In genomic region chr2:25920326-25920725, GRCh38 we compare ENCODE assay signal across 21 cellular contexts. TPM values are rescaled to one million over a fixed set of nuclear protein-coding genes. Genes with fewer than 3 reads are reported as not detected.
DNase-seq lines count a peak whose midpoint lies in the region; ATAC-seq and TF ChIP-seq lines count a peak whose summit lies in the region.
"Had no signal": no experiment of that assay in that cellular context is flagged by ENCODE, and none has a peak within 500 bp of the region (broad histone marks: within the 10 kb centered on the region; RNA-seq: fewer than 3 reads in every experiment).

No MANE protein-coding gene starts in this region.

- no peaks in the 10 kb centered on the region for H3K36me3 ChIP-seq in GM23338 (ENCODE audit: insufficient read depth)
- H3K36me3 ChIP-seq: gastroesophageal sphincter, neural progenitor cell, right atrium auricular region had no signal

- H3K4me3 ChIP-seq in GM23338 (no peak overlapping the region), foreskin fibroblast (ENCODE audit: low read depth in 1 of 2, low read length in 2 of 2) (no peak overlapping the region)
- H3K4me3 ChIP-seq: gastroesophageal sphincter, neural progenitor cell, right atrium auricular region had no signal

- CTCF ChIA-PET in HEK293T (lab: Yijun Ruan, JAX), result no interaction called here

- no peaks in the 10 kb centered on the region for H3K9me3 Mint-ChIP-seq in GM23338
- H3K9me3 Mint-ChIP-seq: activated T-helper 2 cell treated with anti-CD3 and anti-CD28 coated beads, Interferon-gamma antibody, Interleukin-2, Interleukin-4, amounts not matched to agents 10 μg/mL and 5 μg/mL and 100 μg/mL, durations not matched to agents 14 hours and 24 hours and 36 hours; mesothelial cell of epicardium; neural progenitor cell; stimulated activated naive CD8-positive, alpha-beta T cell treated with anti-CD3 and anti-CD28 coated beads, Interleukin-15, amount 100 ng/mL, for 72 hours; type B pancreatic cell had no signal

- no peaks in the 10 kb centered on the region for H3K4me1 ChIP-seq in GM23338 (ENCODE audit: insufficient read depth)
- H3K4me1 ChIP-seq: gastroesophageal sphincter, neural progenitor cell, right atrium auricular region had no signal

- H3K9me2 ChIP-seq in GM23338 (ENCODE audit: insufficient read depth), result no peaks in the 10 kb centered on the region

- no peak overlapping the region for H3K4me3 Mint-ChIP-seq in GM23338
- H3K4me3 Mint-ChIP-seq: mesothelial cell of epicardium; neural progenitor cell; stimulated activated naive CD8-positive, alpha-beta T cell treated with anti-CD3 and anti-CD28 coated beads, Interleukin-15, amount 100 ng/mL, for 72 hours; type B pancreatic cell had no signal

- H2AFZ ChIP-seq in GM23338, result peak overlapping the region; percentile 18; the same call in 1 of the 2 replicates
- H2AFZ ChIP-seq: neural progenitor cell had no signal

- H3K27ac ChIP-seq in GM23338 (ENCODE audit: low read depth), result no peak overlapping the region
- H3K27ac ChIP-seq: gastroesophageal sphincter, neural progenitor cell, right atrium auricular region had no signal

- H3K27me3 Mint-ChIP-seq in GM23338 (ENCODE audit: insufficient read depth, low read depth, poor library complexity), result peaks cover 5% of the 10 kb centered on the region

- peaks cover 2% of the 10 kb centered on the region; the same call in 2 of the 3 replicates for H3K4me1 Mint-ChIP-seq in GM23338
- H3K4me1 Mint-ChIP-seq: mesothelial cell of epicardium had no signal

- TF ChIP-seq CTCF in GM23338 (conservative IDR thresholded peaks at IDR 0.05; ENCODE audit: low read depth in 2 of 2) (no peak), foreskin fibroblast (IDR thresholded peaks at IDR 0.05; ENCODE audit: low read depth, low read length) (no peak)

- no peaks in the 10 kb centered on the region for H3K79me2 ChIP-seq in GM23338 (replicated peaks; ENCODE audit: insufficient read depth)

- H4K20me1 ChIP-seq in GM23338 (replicated peaks; ENCODE audit: insufficient read depth), result no peaks in the 10 kb centered on the region

- no peak overlapping the region for H3K4me2 ChIP-seq in GM23338
- H3K4me2 ChIP-seq: neural progenitor cell had no signal

- H3K27ac Mint-ChIP-seq in GM23338, result no peak overlapping the region
- H3K27ac Mint-ChIP-seq: activated T-helper 2 cell treated with anti-CD3 and anti-CD28 coated beads, Interferon-gamma antibody, Interleukin-2, Interleukin-4, amounts not matched to agents 10 μg/mL and 5 μg/mL and 100 μg/mL, durations not matched to agents 14 hours and 24 hours and 36 hours; mesothelial cell of epicardium; neural progenitor cell; stimulated activated naive CD8-positive, alpha-beta T cell treated with anti-CD3 and anti-CD28 coated beads, Interleukin-15, amount 100 ng/mL, for 72 hours; type B pancreatic cell had no signal

- POLR2A ChIA-PET in HEK293T (lab: Yijun Ruan, JAX), result no interaction called here

- ATAC-seq in GM23338, result no peak
- ATAC-seq in HG03571 (IDR thresholded peaks at IDR 0.05; ENCODE audit: unreplicated experiment), result no peak
- no peak for ATAC-seq in GM19455 (IDR thresholded peaks at IDR 0.05; ENCODE audit: unreplicated experiment)
- ATAC-seq: gastroesophageal sphincter; stimulated activated naive CD8-positive, alpha-beta T cell treated with anti-CD3 and anti-CD28 coated beads, Interleukin-15, amount 100 ng/mL, for 72 hours had no signal

- H3K36me3 Mint-ChIP-seq in GM23338 (ENCODE audit: low read depth), result no peaks in the 10 kb centered on the region
- H3K36me3 Mint-ChIP-seq: mesothelial cell of epicardium, neural progenitor cell, type B pancreatic cell had no signal

- H3F3A ChIP-seq in GM23338 (replicated peaks; ENCODE audit: low read depth), result no peaks in the 10 kb centered on the region

- no peaks in the 10 kb centered on the region for H3K27me3 ChIP-seq in GM23338 (ENCODE audit: insufficient read depth)
- H3K27me3 ChIP-seq: neural progenitor cell, right atrium auricular region had no signal

- peak; percentile 86 for DNase-seq in AG08395 (ENCODE audit: low spot score)
- no peak for DNase-seq in GM23338 (ENCODE audit: low spot score)
- DNase-seq in amniotic epithelial cell (ENCODE audit: low read depth), result peak; percentile 54
- DNase-seq in foreskin fibroblast, result peak; percentile 64 to 78
- DNase-seq in stimulated activated CD8-positive, alpha-beta memory T cell treated with anti-CD3 and anti-CD28 coated beads, Interleukin-4, amount 100 ng/mL, for 48 hours, result no peak
- DNase-seq in HEK293T (ENCODE audit: extremely low spot score), result no peak
- DNase-seq: amygdala; cerebellar nuclear complex; Karpas-422; NCI-H1105 treated with DMSO at 0.1 percent for 48 hours; SIG-M5; stimulated activated naive CD8-positive, alpha-beta T cell treated with anti-CD3 and anti-CD28 coated beads, Interleukin-15, amount 100 ng/mL, for 72 hours; T-helper 2 cell had no signal

TF ChIP-seq in GM23338, 12 proteins besides CTCF, POLR2A, EP300 and RAD21 (continues in another document):
- TF ChIP-seq POLR2AphosphoS5 (IDR thresholded peaks at IDR 0.05; ENCODE audit: low read depth) (no peak), EZH2phosphoT487 (IDR thresholded peaks at IDR 0.05; ENCODE audit: unreplicated experiment) (no peak), NANOG (IDR thresholded peaks at IDR 0.05; ENCODE audit: borderline replicate concordance) (no peak), STAT1 (IDR thresholded peaks at IDR 0.05; ENCODE audit: unreplicated experiment) (no peak), CREB1 (CRISPR knock-in tag; IDR thresholded peaks at IDR 0.05; ENCODE audit: low read depth) (no peak), ZNF114 (CRISPR knock-in tag; IDR thresholded peaks at IDR 0.05) (no peak), JUNB (IDR thresholded peaks at IDR 0.05; ENCODE audit: unreplicated experiment) (no peak)
- TF ChIP-seq, protein P1, sequence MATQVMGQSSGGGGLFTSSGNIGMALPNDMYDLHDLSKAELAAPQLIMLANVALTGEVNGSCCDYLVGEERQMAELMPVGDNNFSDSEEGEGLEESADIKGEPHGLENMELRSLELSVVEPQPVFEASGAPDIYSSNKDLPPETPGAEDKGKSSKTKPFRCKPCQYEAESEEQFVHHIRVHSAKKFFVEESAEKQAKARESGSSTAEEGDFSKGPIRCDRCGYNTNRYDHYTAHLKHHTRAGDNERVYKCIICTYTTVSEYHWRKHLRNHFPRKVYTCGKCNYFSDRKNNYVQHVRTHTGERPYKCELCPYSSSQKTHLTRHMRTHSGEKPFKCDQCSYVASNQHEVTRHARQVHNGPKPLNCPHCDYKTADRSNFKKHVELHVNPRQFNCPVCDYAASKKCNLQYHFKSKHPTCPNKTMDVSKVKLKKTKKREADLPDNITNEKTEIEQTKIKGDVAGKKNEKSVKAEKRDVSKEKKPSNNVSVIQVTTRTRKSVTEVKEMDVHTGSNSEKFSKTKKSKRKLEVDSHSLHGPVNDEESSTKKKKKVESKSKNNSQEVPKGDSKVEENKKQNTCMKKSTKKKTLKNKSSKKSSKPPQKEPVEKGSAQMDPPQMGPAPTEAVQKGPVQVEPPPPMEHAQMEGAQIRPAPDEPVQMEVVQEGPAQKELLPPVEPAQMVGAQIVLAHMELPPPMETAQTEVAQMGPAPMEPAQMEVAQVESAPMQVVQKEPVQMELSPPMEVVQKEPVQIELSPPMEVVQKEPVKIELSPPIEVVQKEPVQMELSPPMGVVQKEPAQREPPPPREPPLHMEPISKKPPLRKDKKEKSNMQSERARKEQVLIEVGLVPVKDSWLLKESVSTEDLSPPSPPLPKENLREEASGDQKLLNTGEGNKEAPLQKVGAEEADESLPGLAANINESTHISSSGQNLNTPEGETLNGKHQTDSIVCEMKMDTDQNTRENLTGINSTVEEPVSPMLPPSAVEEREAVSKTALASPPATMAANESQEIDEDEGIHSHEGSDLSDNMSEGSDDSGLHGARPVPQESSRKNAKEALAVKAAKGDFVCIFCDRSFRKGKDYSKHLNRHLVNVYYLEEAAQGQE (IDR thresholded peaks at IDR 0.05; ENCODE audit: unreplicated experiment), result no peak

TF ChIP-seq in HEK293T, 16 proteins besides CTCF, POLR2A, EP300 and RAD21:
- TF ChIP-seq BHLHE40 (IDR thresholded peaks at IDR 0.05; ENCODE audit: borderline replicate concordance) (no peak), FOXM1 (IDR thresholded peaks at IDR 0.05; ENCODE audit: borderline replicate concordance) (no peak), ARNT (IDR thresholded peaks at IDR 0.05) (no peak), NFRKB (IDR thresholded peaks at IDR 0.05) (no peak), SP1 (IDR thresholded peaks at IDR 0.05) (no peak), FOXK2 (IDR thresholded peaks at IDR 0.05) (no peak), TARDBP (IDR thresholded peaks at IDR 0.05) (no peak), ZNF384 (IDR thresholded peaks at IDR 0.05) (no peak), CTBP1 (IDR thresholded peaks at IDR 0.05; ENCODE audit: borderline replicate concordance) (no peak), LEF1 (IDR thresholded peaks at IDR 0.05; ENCODE audit: borderline replicate concordance) (no peak), SUZ12 (IDR thresholded peaks at IDR 0.05) (no peak), HDGF (IDR thresholded peaks at IDR 0.05; ENCODE audit: borderline replicate concordance) (no peak), ELF4 (IDR thresholded peaks at IDR 0.05) (no peak), FOXA1 (IDR thresholded peaks at IDR 0.05) (no peak), L3MBTL2 (conservative IDR thresholded peaks at IDR 0.05) (no peak)
- TF ChIP-seq, protein P2, sequence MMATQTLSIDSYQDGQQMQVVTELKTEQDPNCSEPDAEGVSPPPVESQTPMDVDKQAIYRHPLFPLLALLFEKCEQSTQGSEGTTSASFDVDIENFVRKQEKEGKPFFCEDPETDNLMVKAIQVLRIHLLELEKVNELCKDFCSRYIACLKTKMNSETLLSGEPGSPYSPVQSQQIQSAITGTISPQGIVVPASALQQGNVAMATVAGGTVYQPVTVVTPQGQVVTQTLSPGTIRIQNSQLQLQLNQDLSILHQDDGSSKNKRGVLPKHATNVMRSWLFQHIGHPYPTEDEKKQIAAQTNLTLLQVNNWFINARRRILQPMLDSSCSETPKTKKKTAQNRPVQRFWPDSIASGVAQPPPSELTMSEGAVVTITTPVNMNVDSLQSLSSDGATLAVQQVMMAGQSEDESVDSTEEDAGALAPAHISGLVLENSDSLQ (IDR thresholded peaks at IDR 0.05), result no peak

RNA-seq across cellular contexts. Expression of gene ASXL2, which starts 42.0 kb away (rescaled TPM):
- total RNA-seq in GM23338 (2014; rRNA removed; shearing (Covaris generic)), result 21.8 and 22.4 TPM in 2 replicates
- 6.6 and 7.0 TPM in 2 replicates for polyA plus RNA-seq in GM23338 (2016; fragmentation: Nextera tagmentation; extraction: Ambion mirVana)

Comparison
In these comparisons a context has a peak if more than half of its experiments do, and no peak if none do; other contexts are left out.
1. DNase-seq: peak in AG08395 (single experiment), amniotic epithelial cell (single experiment) and foreskin fibroblast (2 of 2); none in GM23338 (single experiment), stimulated activated CD8-positive, alpha-beta memory T cell treated with anti-CD3 and anti-CD28 coated beads, Interleukin-4, amount 100 ng/mL, for 48 hours (single experiment) and HEK293T (single experiment).